24 cellular contexts compared by ENCODE assay signal in the genomic region with DNA sequence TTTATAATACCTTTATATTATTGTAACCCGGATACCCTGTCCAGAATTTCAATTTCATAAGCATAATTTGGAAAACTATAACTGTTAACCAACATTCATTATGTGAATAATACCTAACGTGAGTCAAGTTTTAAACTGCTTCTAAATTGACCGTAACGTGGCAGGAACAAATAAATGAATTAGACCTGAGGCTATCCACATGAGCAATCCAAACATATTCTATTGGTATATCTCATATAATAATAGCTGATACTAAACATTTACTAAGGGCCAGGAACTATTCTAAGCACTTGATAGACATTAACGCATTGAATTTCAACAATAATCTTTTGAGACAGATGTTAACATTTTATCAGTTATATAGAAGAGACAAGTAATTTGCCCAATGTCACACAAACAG.
"Had no signal": no experiment of that assay in that cellular context is flagged by ENCODE, and none has a peak within 500 bp of the region (broad histone marks: within the 10 kb centered on the region; RNA-seq: fewer than 3 reads in every experiment).

No MANE protein-coding gene starts in this region.

- DNase-seq: occipital lobe; ovary; posterior cingulate gyrus; psoas muscle; right cardiac atrium; right lobe of liver; sigmoid colon; small intestine; stimulated activated CD4-positive, alpha-beta T cell treated with anti-CD3 and anti-CD28 coated beads, Interleukin-15, amount 100 ng/mL, for 24 hours; stimulated activated CD4-positive, alpha-beta T cell treated with anti-CD3 and anti-CD28 coated beads, Interleukin-2, amount 100 ng/mL, for 24 hours; stimulated activated CD4-positive, alpha-beta T cell treated with anti-CD3 and anti-CD28 coated beads, Interleukin-2, amount 100 ng/mL, for 48 hours; stimulated activated CD4-positive, alpha-beta T cell treated with anti-CD3 and anti-CD28 coated beads, Interleukin-4, amount 100 ng/mL, for 24 hours; stimulated activated naive B cell treated with anti-CD40 and anti-IgM and Interleukin-4, amounts not matched to agents 10 μg/mL and 1 μg/mL and 100 μg/mL, for 72 hours; stimulated activated naive CD4-positive, alpha-beta T cell treated with Interleukin-2 at 50 U/mL for 16 hours; stomach; thyroid gland; trophoblast cell; upper lobe of left lung had no signal

- H3K4me3 ChIP-seq: neural progenitor cell, ovary, psoas muscle, right lobe of liver, sigmoid colon, stomach, thoracic aorta, thyroid gland, tibial nerve, upper lobe of left lung, vagina had no signal

- H3K4me1 ChIP-seq: neural progenitor cell, parathyroid adenoma, psoas muscle, right lobe of liver, sigmoid colon, stomach, thyroid gland, tibial nerve, upper lobe of left lung, vagina had no signal

- ATAC-seq: psoas muscle; right cardiac atrium; right lobe of liver; stimulated activated effector memory CD8-positive, alpha-beta T cell treated with anti-CD3 and anti-CD28 coated beads, Interleukin-12 subunit alpha, Interleukin-12 subunit beta, amount 100 ng/mL, for 72 hours; stimulated activated naive B cell treated with anti-CD40 and anti-IgM and Interleukin-4, amounts not matched to agents 10 μg/mL and 1 μg/mL and 100 μg/mL, for 72 hours had no signal

- H3K36me3 ChIP-seq: neural progenitor cell, ovary, right lobe of liver, sigmoid colon, stomach, thoracic aorta, thyroid gland, tibial nerve, upper lobe of left lung, vagina had no signal

- H3K27me3 ChIP-seq: neural progenitor cell, ovary, right lobe of liver, sigmoid colon, stomach, thyroid gland, tibial nerve, upper lobe of left lung, vagina had no signal

- H3K9me3 ChIP-seq: ovary, psoas muscle, right lobe of liver, sigmoid colon, thoracic aorta, thyroid gland, upper lobe of left lung, vagina had no signal

- H3K27ac ChIP-seq: neural progenitor cell, ovary, parathyroid adenoma, psoas muscle, right lobe of liver, sigmoid colon, stomach, thoracic aorta, thyroid gland, tibial nerve, upper lobe of left lung, vagina had no signal
